ENCODE assay signal across 1 cellular context in the genomic region with DNA sequence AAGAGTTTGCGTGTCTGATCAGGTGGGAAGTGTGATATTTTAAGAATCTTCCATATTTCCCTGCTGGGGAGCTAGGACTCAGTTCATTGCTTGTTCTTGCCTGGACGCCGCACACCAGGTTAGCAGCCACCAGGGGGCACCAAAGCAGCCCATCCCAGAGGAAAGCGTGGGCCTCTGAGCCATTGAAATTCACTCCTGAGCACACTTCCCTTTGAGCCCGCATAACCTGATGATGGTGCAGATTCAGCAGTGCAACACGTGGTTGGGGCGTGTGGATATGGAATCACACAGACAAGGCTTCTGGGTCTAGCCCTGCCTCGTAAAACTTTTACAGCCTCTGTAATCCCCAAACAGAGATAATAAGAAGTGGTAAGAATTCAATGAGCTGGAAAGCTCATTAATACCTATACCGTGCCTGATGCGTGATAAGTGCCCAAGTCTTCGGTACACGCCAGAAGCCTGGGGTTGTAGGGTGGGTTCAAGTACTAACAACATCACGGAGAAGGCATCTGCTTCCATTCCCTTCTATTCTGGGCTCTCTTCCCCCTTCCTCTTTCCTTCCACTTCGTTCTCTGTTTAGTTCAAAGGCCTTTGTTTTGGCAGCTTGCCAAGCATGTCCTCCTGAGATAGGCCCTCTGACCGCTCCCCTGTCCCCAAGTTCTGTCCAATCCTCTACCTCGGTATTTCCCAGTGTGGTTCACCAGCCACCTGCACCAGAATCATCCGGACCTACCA.
TF ChIP-seq lines count a peak whose summit lies in the region.

No MANE protein-coding gene starts in this region.

TF ChIP-seq in GM12878, 131 proteins besides CTCF, POLR2A, EP300 and RAD21 (continued from another document and continues in another):
- TF ChIP-seq, protein P1, sequence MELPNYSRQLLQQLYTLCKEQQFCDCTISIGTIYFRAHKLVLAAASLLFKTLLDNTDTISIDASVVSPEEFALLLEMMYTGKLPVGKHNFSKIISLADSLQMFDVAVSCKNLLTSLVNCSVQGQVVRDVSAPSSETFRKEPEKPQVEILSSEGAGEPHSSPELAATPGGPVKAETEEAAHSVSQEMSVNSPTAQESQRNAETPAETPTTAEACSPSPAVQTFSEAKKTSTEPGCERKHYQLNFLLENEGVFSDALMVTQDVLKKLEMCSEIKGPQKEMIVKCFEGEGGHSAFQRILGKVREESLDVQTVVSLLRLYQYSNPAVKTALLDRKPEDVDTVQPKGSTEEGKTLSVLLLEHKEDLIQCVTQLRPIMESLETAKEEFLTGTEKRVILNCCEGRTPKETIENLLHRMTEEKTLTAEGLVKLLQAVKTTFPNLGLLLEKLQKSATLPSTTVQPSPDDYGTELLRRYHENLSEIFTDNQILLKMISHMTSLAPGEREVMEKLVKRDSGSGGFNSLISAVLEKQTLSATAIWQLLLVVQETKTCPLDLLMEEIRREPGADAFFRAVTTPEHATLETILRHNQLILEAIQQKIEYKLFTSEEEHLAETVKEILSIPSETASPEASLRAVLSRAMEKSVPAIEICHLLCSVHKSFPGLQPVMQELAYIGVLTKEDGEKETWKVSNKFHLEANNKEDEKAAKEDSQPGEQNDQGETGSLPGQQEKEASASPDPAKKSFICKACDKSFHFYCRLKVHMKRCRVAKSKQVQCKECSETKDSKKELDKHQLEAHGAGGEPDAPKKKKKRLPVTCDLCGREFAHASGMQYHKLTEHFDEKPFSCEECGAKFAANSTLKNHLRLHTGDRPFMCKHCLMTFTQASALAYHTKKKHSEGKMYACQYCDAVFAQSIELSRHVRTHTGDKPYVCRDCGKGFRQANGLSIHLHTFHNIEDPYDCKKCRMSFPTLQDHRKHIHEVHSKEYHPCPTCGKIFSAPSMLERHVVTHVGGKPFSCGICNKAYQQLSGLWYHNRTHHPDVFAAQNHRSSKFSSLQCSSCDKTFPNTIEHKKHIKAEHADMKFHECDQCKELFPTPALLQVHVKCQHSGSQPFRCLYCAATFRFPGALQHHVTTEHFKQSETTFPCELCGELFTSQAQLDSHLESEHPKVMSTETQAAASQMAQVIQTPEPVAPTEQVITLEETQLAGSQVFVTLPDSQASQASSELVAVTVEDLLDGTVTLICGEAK (IDR thresholded peaks at IDR 0.05; ENCODE audit: borderline replicate concordance) = no peak
- TF ChIP-seq JUNB (IDR thresholded peaks at IDR 0.05) = no peak
- TF ChIP-seq RB1 (IDR thresholded peaks at IDR 0.05; ENCODE audit: borderline replicate concordance) = peak; percentile 20; the same call in 1 of the 2 replicates
- TF ChIP-seq SRF (IDR thresholded peaks at IDR 0.05; ENCODE audit: low read depth in 2 of 2, low read length in 2 of 2) = no peak
- 0 out of 2 replicates have a peak, but pooled peaks have one; percentile 45 for TF ChIP-seq GATAD2B (conservative IDR thresholded peaks at IDR 0.05; ENCODE audit: low read depth)
- no peak for TF ChIP-seq NBN (IDR thresholded peaks at IDR 0.05)
- TF ChIP-seq GABPA (IDR thresholded peaks at IDR 0.05; ENCODE audit: low read depth) = no peak
- TF ChIP-seq, protein P2, sequence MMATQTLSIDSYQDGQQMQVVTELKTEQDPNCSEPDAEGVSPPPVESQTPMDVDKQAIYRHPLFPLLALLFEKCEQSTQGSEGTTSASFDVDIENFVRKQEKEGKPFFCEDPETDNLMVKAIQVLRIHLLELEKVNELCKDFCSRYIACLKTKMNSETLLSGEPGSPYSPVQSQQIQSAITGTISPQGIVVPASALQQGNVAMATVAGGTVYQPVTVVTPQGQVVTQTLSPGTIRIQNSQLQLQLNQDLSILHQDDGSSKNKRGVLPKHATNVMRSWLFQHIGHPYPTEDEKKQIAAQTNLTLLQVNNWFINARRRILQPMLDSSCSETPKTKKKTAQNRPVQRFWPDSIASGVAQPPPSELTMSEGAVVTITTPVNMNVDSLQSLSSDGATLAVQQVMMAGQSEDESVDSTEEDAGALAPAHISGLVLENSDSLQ (IDR thresholded peaks at IDR 0.05) = no peak
- no peak for TF ChIP-seq ATF7 (IDR thresholded peaks at IDR 0.05; ENCODE audit: low read depth)
- no peak for TF ChIP-seq NR2C2 (IDR thresholded peaks at IDR 0.05; ENCODE audit: borderline replicate concordance, control insufficient read depth, insufficient read length, low read depth)
- TF ChIP-seq SMARCA5 (IDR thresholded peaks at IDR 0.05) = no peak; the same call in 1 of the 2 replicates
- TF ChIP-seq FOXK2 (IDR thresholded peaks at IDR 0.05) = no peak
- no peak for TF ChIP-seq SREBF1 (IDR thresholded peaks at IDR 0.05; ENCODE audit: low read length)
- no peak for TF ChIP-seq ASH2L (IDR thresholded peaks at IDR 0.05; ENCODE audit: borderline replicate concordance, low read depth)
- TF ChIP-seq NFYA (IDR thresholded peaks at IDR 0.05; ENCODE audit: borderline replicate concordance, low read depth, low read length) = no peak
- TF ChIP-seq IKZF2 (IDR thresholded peaks at IDR 0.05) = peak; percentile 62 to 73; a peak in 3 of 4 replicates
- TF ChIP-seq TBL1XR1 (IDR thresholded peaks at IDR 0.05; ENCODE audit: low read depth, low read length) = no peak
- TF ChIP-seq JUND (IDR thresholded peaks at IDR 0.05; ENCODE audit: low read depth, low read length) = no peak
- TF ChIP-seq NFIC (IDR thresholded peaks at IDR 0.05; ENCODE audit: low read depth, low read length) = no peak
- no peak for TF ChIP-seq SUZ12 (IDR thresholded peaks at IDR 0.05; ENCODE audit: unreplicated experiment)
- TF ChIP-seq PML (IDR thresholded peaks at IDR 0.05; ENCODE audit: low read length) = no peak
- TF ChIP-seq, protein P3, sequence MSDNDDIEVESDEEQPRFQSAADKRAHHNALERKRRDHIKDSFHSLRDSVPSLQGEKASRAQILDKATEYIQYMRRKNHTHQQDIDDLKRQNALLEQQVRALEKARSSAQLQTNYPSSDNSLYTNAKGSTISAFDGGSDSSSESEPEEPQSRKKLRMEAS (IDR thresholded peaks at IDR 0.05; ENCODE audit: low read depth, low read length) = peak; percentile 63; the same call in 1 of the 2 replicates
- peak; percentile 30 to 36; a peak in 1 of 4 replicates for TF ChIP-seq BHLHE40 (IDR thresholded peaks at IDR 0.05; ENCODE audit: borderline replicate concordance in 1 of 2, low read depth in 2 of 2, low read length in 1 of 2)
- TF ChIP-seq KAT2A (conservative IDR thresholded peaks at IDR 0.05; ENCODE audit: control insufficient read depth, low read depth, low read length) = no peak
- peak in 1 of 2 experiments; percentile 81; a peak in 2 of 3 replicates for TF ChIP-seq EGR1 (IDR thresholded peaks at IDR 0.05; ENCODE audit: borderline replicate concordance in 1 of 2, low read depth in 2 of 2, low read length in 2 of 2)
- TF ChIP-seq ZNF274 (IDR thresholded peaks at IDR 0.05; ENCODE audit: insufficient read depth, insufficient read length) = no peak
- TF ChIP-seq, protein P4, sequence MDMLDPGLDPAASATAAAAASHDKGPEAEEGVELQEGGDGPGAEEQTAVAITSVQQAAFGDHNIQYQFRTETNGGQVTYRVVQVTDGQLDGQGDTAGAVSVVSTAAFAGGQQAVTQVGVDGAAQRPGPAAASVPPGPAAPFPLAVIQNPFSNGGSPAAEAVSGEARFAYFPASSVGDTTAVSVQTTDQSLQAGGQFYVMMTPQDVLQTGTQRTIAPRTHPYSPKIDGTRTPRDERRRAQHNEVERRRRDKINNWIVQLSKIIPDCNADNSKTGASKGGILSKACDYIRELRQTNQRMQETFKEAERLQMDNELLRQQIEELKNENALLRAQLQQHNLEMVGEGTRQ (IDR thresholded peaks at IDR 0.05; ENCODE audit: borderline replicate concordance, low read depth, low read length) = peak; percentile 10; the same call in 1 of the 2 replicates
- TF ChIP-seq CREM (IDR thresholded peaks at IDR 0.05; ENCODE audit: low read depth) = no peak
- no peak for TF ChIP-seq MYB (IDR thresholded peaks at IDR 0.05; ENCODE audit: borderline replicate concordance, low read depth, low read length)
- TF ChIP-seq, protein P5, sequence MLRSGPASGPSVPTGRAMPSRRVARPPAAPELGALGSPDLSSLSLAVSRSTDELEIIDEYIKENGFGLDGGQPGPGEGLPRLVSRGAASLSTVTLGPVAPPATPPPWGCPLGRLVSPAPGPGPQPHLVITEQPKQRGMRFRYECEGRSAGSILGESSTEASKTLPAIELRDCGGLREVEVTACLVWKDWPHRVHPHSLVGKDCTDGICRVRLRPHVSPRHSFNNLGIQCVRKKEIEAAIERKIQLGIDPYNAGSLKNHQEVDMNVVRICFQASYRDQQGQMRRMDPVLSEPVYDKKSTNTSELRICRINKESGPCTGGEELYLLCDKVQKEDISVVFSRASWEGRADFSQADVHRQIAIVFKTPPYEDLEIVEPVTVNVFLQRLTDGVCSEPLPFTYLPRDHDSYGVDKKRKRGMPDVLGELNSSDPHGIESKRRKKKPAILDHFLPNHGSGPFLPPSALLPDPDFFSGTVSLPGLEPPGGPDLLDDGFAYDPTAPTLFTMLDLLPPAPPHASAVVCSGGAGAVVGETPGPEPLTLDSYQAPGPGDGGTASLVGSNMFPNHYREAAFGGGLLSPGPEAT (IDR thresholded peaks at IDR 0.05; ENCODE audit: low read depth) = 0 out of 2 replicates have a peak, but pooled peaks have one; percentile 39
- TF ChIP-seq, protein P6, sequence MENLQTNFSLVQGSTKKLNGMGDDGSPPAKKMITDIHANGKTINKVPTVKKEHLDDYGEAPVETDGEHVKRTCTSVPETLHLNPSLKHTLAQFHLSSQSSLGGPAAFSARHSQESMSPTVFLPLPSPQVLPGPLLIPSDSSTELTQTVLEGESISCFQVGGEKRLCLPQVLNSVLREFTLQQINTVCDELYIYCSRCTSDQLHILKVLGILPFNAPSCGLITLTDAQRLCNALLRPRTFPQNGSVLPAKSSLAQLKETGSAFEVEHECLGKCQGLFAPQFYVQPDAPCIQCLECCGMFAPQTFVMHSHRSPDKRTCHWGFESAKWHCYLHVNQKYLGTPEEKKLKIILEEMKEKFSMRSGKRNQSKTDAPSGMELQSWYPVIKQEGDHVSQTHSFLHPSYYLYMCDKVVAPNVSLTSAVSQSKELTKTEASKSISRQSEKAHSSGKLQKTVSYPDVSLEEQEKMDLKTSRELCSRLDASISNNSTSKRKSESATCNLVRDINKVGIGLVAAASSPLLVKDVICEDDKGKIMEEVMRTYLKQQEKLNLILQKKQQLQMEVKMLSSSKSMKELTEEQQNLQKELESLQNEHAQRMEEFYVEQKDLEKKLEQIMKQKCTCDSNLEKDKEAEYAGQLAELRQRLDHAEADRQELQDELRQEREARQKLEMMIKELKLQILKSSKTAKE (IDR thresholded peaks at IDR 0.05; ENCODE audit: low read depth, poor library complexity, severe bottlenecking) = peak; percentile 27
- TF ChIP-seq, protein P7, sequence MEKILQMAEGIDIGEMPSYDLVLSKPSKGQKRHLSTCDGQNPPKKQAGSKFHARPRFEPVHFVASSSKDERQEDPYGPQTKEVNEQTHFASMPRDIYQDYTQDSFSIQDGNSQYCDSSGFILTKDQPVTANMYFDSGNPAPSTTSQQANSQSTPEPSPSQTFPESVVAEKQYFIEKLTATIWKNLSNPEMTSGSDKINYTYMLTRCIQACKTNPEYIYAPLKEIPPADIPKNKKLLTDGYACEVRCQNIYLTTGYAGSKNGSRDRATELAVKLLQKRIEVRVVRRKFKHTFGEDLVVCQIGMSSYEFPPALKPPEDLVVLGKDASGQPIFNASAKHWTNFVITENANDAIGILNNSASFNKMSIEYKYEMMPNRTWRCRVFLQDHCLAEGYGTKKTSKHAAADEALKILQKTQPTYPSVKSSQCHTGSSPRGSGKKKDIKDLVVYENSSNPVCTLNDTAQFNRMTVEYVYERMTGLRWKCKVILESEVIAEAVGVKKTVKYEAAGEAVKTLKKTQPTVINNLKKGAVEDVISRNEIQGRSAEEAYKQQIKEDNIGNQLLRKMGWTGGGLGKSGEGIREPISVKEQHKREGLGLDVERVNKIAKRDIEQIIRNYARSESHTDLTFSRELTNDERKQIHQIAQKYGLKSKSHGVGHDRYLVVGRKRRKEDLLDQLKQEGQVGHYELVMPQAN (conservative IDR thresholded peaks at IDR 0.05) = no peak
- TF ChIP-seq HDAC2 (IDR thresholded peaks at IDR 0.05) = no peak
- no peak for TF ChIP-seq CHD1 (IDR thresholded peaks at IDR 0.05; ENCODE audit: low read depth, low read length)
- peak; percentile 9 for TF ChIP-seq SP1 (IDR thresholded peaks at IDR 0.05; ENCODE audit: low read depth, low read length)
- TF ChIP-seq CBFB (IDR thresholded peaks at IDR 0.05; ENCODE audit: low read depth) = no peak
- no peak for TF ChIP-seq KDM1A (IDR thresholded peaks at IDR 0.05; ENCODE audit: borderline replicate concordance)
- TF ChIP-seq RFX5 (IDR thresholded peaks at IDR 0.05; ENCODE audit: low read depth, low read length) = no peak
- TF ChIP-seq DPF2 (IDR thresholded peaks at IDR 0.05) = no peak
- TF ChIP-seq ZNF24 (IDR thresholded peaks at IDR 0.05) = peak; percentile 52; the same call in 1 of the 2 replicates
- no peak for TF ChIP-seq RCOR1 (conservative IDR thresholded peaks at IDR 0.05; ENCODE audit: low read depth, low read length)
- no peak for TF ChIP-seq MEF2A (IDR thresholded peaks at IDR 0.05; ENCODE audit: insufficient read depth, low read depth, low read length)
- no peak for TF ChIP-seq YBX1 (IDR thresholded peaks at IDR 0.05)
- 0 out of 2 replicates have a peak, but pooled peaks have one; percentile 38 for TF ChIP-seq CREB1 (IDR thresholded peaks at IDR 0.05; ENCODE audit: low read depth)
- no peak for TF ChIP-seq SIX5 (IDR thresholded peaks at IDR 0.05; ENCODE audit: low read depth, low read length, severe bottlenecking)
- no peak for TF ChIP-seq HCFC1 (IDR thresholded peaks at IDR 0.05; ENCODE audit: low read length)
- TF ChIP-seq SIN3A (IDR thresholded peaks at IDR 0.05; ENCODE audit: low read depth, low read length) = no peak
- TF ChIP-seq, protein P8, sequence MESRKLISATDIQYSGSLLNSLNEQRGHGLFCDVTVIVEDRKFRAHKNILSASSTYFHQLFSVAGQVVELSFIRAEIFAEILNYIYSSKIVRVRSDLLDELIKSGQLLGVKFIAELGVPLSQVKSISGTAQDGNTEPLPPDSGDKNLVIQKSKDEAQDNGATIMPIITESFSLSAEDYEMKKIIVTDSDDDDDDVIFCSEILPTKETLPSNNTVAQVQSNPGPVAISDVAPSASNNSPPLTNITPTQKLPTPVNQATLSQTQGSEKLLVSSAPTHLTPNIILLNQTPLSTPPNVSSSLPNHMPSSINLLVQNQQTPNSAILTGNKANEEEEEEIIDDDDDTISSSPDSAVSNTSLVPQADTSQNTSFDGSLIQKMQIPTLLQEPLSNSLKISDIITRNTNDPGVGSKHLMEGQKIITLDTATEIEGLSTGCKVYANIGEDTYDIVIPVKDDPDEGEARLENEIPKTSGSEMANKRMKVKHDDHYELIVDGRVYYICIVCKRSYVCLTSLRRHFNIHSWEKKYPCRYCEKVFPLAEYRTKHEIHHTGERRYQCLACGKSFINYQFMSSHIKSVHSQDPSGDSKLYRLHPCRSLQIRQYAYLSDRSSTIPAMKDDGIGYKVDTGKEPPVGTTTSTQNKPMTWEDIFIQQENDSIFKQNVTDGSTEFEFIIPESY (IDR thresholded peaks at IDR 0.05) = no peak
- TF ChIP-seq MXI1 (IDR thresholded peaks at IDR 0.05; ENCODE audit: low read depth, low read length) = 0 out of 2 replicates have a peak, but pooled peaks have one; percentile 29
- TF ChIP-seq HDAC6 (IDR thresholded peaks at IDR 0.05; ENCODE audit: unreplicated experiment) = no peak
- no peak for TF ChIP-seq ESRRA (IDR thresholded peaks at IDR 0.05; ENCODE audit: low read length)
